ENCODE assay signal across 1 cellular context in the genomic region with DNA sequence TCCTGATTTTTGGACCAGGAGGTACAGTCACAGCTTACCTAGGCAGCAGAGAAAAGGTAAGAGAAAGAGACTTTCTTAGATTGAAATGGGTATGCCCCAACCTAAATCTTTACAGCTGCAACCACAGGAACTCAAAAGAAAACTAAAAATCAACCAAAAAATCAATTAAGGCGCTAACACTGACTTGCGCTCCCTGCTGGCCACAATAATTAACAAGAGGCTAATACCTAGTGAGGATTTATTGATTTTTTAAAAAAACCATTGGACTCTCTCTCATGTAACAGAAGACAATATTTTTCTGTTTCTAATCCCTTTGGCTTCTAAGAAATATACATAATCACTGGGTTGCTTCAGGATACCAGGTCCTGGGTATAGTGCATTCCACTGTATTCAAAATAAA.
TF ChIP-seq lines count a peak whose summit lies in the region.

No MANE protein-coding gene starts in this region.

TF ChIP-seq in SK-N-SH treated with all-trans-retinoic acid at 6 μM for 48 hours, 23 proteins besides CTCF, POLR2A, EP300 and RAD21 (continued from another document):
- TF ChIP-seq, protein P1, sequence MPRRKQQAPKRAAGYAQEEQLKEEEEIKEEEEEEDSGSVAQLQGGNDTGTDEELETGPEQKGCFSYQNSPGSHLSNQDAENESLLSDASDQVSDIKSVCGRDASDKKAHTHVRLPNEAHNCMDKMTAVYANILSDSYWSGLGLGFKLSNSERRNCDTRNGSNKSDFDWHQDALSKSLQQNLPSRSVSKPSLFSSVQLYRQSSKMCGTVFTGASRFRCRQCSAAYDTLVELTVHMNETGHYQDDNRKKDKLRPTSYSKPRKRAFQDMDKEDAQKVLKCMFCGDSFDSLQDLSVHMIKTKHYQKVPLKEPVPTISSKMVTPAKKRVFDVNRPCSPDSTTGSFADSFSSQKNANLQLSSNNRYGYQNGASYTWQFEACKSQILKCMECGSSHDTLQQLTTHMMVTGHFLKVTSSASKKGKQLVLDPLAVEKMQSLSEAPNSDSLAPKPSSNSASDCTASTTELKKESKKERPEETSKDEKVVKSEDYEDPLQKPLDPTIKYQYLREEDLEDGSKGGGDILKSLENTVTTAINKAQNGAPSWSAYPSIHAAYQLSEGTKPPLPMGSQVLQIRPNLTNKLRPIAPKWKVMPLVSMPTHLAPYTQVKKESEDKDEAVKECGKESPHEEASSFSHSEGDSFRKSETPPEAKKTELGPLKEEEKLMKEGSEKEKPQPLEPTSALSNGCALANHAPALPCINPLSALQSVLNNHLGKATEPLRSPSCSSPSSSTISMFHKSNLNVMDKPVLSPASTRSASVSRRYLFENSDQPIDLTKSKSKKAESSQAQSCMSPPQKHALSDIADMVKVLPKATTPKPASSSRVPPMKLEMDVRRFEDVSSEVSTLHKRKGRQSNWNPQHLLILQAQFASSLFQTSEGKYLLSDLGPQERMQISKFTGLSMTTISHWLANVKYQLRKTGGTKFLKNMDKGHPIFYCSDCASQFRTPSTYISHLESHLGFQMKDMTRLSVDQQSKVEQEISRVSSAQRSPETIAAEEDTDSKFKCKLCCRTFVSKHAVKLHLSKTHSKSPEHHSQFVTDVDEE (CRISPR knock-in tag; IDR thresholded peaks at IDR 0.05), result no peak
